ENCODE assay signal across 8 cellular contexts in the genomic region with DNA sequence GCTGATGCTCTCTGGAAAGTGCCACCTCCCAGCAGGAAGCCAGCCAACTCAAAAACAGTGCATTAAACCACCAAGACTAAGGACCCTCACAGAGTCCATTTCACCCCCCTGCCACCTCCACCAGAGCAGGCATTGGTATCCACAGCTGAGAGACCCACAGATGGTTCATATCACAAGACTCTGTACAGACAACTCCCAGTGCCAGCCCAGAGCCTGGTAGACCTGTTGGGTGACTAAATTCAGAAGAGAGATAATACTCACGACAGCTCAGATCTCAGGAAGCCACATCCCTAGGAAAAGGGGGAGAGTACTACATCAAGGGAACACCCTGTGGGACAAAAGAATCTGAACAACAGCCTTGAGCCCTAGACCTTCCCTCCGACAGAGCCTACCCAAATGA. TPM values are rescaled to one million over a fixed set of nuclear protein-coding genes. Genes with fewer than 3 reads are reported as not detected.
"Had no signal": no experiment of that assay in that cellular context is flagged by ENCODE, and none has a peak within 500 bp of the region (broad histone marks: within the 10 kb centered on the region; RNA-seq: fewer than 3 reads in every experiment).

No MANE protein-coding gene starts in this region.

RNA-seq across cellular contexts. Expression of a gene that starts 59.9 kb away (rescaled TPM):
- total RNA-seq: chondrocyte, endodermal cell, left ventricle myocardium superior, mononuclear cell, sciatic nerve, spleen, tibial nerve had no signal
- polyA plus RNA-seq: naive thymus-derived CD4-positive, alpha-beta T cell had no signal
